Comparison of ENCODE assay signal across 20 cellular contexts in the genomic region with DNA sequence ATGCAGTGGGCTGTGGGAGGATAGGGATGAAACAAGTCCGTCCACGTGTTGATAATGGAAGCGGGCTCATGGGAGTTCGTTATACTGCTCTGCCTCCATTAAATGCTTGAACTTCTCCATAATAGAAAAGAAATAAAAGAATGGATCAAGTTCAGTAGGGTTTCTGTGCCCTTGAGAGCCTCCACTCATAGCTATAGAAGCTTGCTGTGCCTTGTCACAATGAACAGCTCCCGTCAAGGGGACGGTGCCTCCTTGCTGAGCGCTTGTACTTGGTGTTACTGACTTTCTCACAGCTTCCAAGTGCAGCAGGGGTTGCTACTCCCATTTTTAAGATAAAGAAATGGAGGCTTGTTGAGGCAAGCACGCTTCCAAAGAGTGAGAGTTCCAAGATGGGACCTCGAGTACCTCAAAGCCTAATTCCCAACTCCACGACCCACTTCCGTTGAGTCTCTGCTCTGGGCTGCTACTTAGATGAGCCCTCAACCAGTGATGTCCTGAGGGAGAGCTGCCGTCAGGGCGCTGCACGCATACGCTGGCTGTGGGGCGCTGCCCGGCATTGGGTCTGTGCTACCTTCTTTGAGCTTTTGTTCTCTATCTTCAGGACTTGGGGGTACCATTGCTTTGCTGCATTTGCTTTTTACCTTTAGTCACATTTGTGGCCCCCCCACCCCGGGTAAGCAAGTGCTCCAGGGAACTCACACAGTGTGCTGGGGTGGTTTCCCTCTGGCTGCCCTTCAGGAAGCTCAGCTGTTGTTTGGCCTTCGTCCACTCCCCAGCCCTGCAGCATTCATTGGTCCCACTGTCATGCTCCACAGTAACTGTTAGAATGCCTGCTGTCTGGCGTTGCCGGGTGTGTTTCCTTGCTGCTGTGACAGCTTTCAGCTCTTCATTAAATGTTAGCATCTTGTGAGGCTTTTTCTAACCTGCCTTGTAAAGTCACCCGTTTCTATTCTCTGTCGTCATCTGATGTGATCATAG. TPM values are rescaled to one million over a fixed set of nuclear protein-coding genes. Genes with fewer than 3 reads are reported as not detected.
DNase-seq lines count a peak whose midpoint lies in the region; ATAC-seq and TF ChIP-seq lines count a peak whose summit lies in the region.
"Had no signal": no experiment of that assay in that cellular context is flagged by ENCODE, and none has a peak within 500 bp of the region (broad histone marks: within the 10 kb centered on the region; RNA-seq: fewer than 3 reads in every experiment).

No MANE protein-coding gene starts in this region.

- H3K4me1 Mint-ChIP-seq in T-helper 1 cell treated with Interleukin-12 subunit alpha and Interleukin-12 subunit beta and Interleukin-4 antibody, amounts not matched to agents 30 μg/mL and 1 μg/mL, for 36 hours (ENCODE audit: low read depth) = peaks cover 22% of the 10 kb centered on the region
- H3K4me1 Mint-ChIP-seq in brain = peaks cover 25% of the 10 kb centered on the region

- H3K36me3 Mint-ChIP-seq in T-helper 1 cell treated with Interleukin-12 subunit alpha and Interleukin-12 subunit beta and Interleukin-4 antibody, amounts not matched to agents 30 μg/mL and 1 μg/mL, for 36 hours (ENCODE audit: low read depth) = peaks cover 52% of the 10 kb centered on the region
- H3K36me3 Mint-ChIP-seq in brain = peaks cover 83% of the 10 kb centered on the region

- TF ChIP-seq POLR2A in gastrocnemius medialis (IDR thresholded peaks at IDR 0.05) = no peak

- peak overlapping the region; percentile 60 for H3K27ac ChIP-seq in right cardiac atrium (ENCODE audit: low read length)
- peak overlapping the region; percentile 75 to 85 (median 78) for H3K27ac ChIP-seq in gastrocnemius medialis
- H3K27ac ChIP-seq: pancreas had no signal

- H3K36me3 ChIP-seq in gastrocnemius medialis = peaks cover 0 to 64% of the 10 kb centered on the region in 2 donors

- in situ Hi-C loops in gastrocnemius medialis (cut with MboI; ENCODE audit: low sequenced_read_pairs in 4 of 4) = loop anchor here in 3 of 4 donors (5.0 to 10.0 kb wide), 4 partner anchors 53 to 110 kb away; no protein-coding TSS in a partner anchor

- peak; percentile 76 to 93 for ATAC-seq in right cardiac atrium
- ATAC-seq in gastrocnemius medialis = peak; percentile 82
- ATAC-seq in HG03521 (IDR thresholded peaks at IDR 0.05; ENCODE audit: unreplicated experiment) = no peak
- ATAC-seq: CD8-positive, alpha-beta T cell; Panc1; pancreas had no signal

- 50% methylated on average over 23 of the region's 23 CpGs for WGBS in right cardiac atrium

- H3K4me3 ChIP-seq in right cardiac atrium (ENCODE audit: low read length) = no peak overlapping the region
- H3K4me3 ChIP-seq in gastrocnemius medialis = peak overlapping the region in 1 of 4 donors; percentile 5
- H3K4me3 ChIP-seq: pancreas had no signal

- no peaks in the 10 kb centered on the region for H3K9me3 ChIP-seq in right cardiac atrium (ENCODE audit: control insufficient read depth, low read length)
- no peaks in the 10 kb centered on the region for H3K9me3 ChIP-seq in gastrocnemius medialis
- H3K9me3 ChIP-seq: pancreas had no signal

- DNase-seq in T-helper 1 cell (no peak), right cardiac atrium (peak in 2 of 3 donors; percentile 81 to 83), gastrocnemius medialis (peak; percentile 65 to 86), NOMO-1 treated with dmso at 0.1 percent for 144 hours (lab: John Stamatoyannopoulos, UW; ENCODE audit: unreplicated experiment) (no peak), NCI-H146 treated with DMSO at 0.1 percent for 48 hours (lab: John Stamatoyannopoulos, UW; ENCODE audit: unreplicated experiment) (no peak)
- DNase-seq: 8988T; activated CD4-positive, CD25-positive, alpha-beta regulatory T cell; CD8-positive, alpha-beta T cell; foreskin fibroblast; MM.1S; pancreas had no signal

- peak overlapping the region; percentile 72 for H3K27ac Mint-ChIP-seq in T-helper 1 cell treated with Interleukin-12 subunit alpha and Interleukin-12 subunit beta and Interleukin-4 antibody, amounts not matched to agents 30 μg/mL and 1 μg/mL, for 36 hours
- peak overlapping the region; percentile 51 to 69 (median 62) for H3K27ac Mint-ChIP-seq in brain
- H3K27ac Mint-ChIP-seq: activated naive CD4-positive, alpha-beta T cell treated with anti-CD3 and anti-CD28 coated beads, Interleukin-2, amount 50 U/mL, for 24 hours; CD8-positive, alpha-beta T cell had no signal

- intact Hi-C loops in right cardiac atrium (cut with DNase I) = loop anchor here (5.0 to 10.0 kb wide), 5 partner anchors 50 to 118 kb away; no protein-coding TSS in a partner anchor
- intact Hi-C loops in gastrocnemius medialis (cut with DNase I; ENCODE audit: low total_unique reads) = no loop called here

- no peaks in the 10 kb centered on the region for H3K27me3 ChIP-seq in right cardiac atrium (ENCODE audit: control insufficient read depth, insufficient read depth)
- no peaks in the 10 kb centered on the region for H3K27me3 ChIP-seq in gastrocnemius medialis
- H3K27me3 ChIP-seq: pancreas had no signal

- H3K4me1 ChIP-seq in right cardiac atrium (ENCODE audit: control insufficient read depth, insufficient read depth, low read length) = no peaks in the 10 kb centered on the region
- peaks cover 46 to 50% of the 10 kb centered on the region in 2 donors for H3K4me1 ChIP-seq in gastrocnemius medialis
- H3K4me1 ChIP-seq: pancreas had no signal

- no peaks in the 10 kb centered on the region for H3K27me3 Mint-ChIP-seq in T-helper 1 cell treated with Interleukin-12 subunit alpha and Interleukin-12 subunit beta and Interleukin-4 antibody, amounts not matched to agents 30 μg/mL and 1 μg/mL, for 36 hours (ENCODE audit: low read depth)
- H3K27me3 Mint-ChIP-seq in brain = no peaks in the 10 kb centered on the region
- H3K27me3 Mint-ChIP-seq: activated naive CD4-positive, alpha-beta T cell treated with anti-CD3 and anti-CD28 coated beads, Interleukin-2, amount 50 U/mL, for 24 hours had no signal

- H3K4me3 Mint-ChIP-seq in T-helper 1 cell treated with Interleukin-12 subunit alpha and Interleukin-12 subunit beta and Interleukin-4 antibody, amounts not matched to agents 30 μg/mL and 1 μg/mL, for 36 hours = no peak overlapping the region
- peak overlapping the region in 1 of 5 experiments; percentile 5 for H3K4me3 Mint-ChIP-seq in brain
- H3K4me3 Mint-ChIP-seq: activated naive CD4-positive, alpha-beta T cell treated with anti-CD3 and anti-CD28 coated beads, Interleukin-2, amount 50 U/mL, for 24 hours; CD8-positive, alpha-beta T cell had no signal

- TF ChIP-seq CTCF in brain (conservative IDR thresholded peaks at IDR 0.05) (no peak), gastrocnemius medialis (IDR thresholded peaks at IDR 0.05 in 4 of 5, conservative IDR thresholded peaks at IDR 0.05 in 1 of 5) (no peak)

- no peaks in the 10 kb centered on the region for H3K9me3 Mint-ChIP-seq in T-helper 1 cell treated with Interleukin-12 subunit alpha and Interleukin-12 subunit beta and Interleukin-4 antibody, amounts not matched to agents 30 μg/mL and 1 μg/mL, for 36 hours
- H3K9me3 Mint-ChIP-seq in brain = no peaks in the 10 kb centered on the region
- H3K9me3 Mint-ChIP-seq: activated naive CD4-positive, alpha-beta T cell treated with anti-CD3 and anti-CD28 coated beads, Interleukin-2, amount 50 U/mL, for 24 hours; CD8-positive, alpha-beta T cell had no signal

RNA-seq across cellular contexts. Expression of a gene that starts 9.5 kb away (rescaled TPM):
- 140 TPM for polyA plus RNA-seq in brain (ENCODE audit: insufficient read depth, low read depth, low replicate concordance)
- 100 to 1,000 TPM; 117 to 146 (median 132) TPM for total RNA-seq in right cardiac atrium
- polyA plus RNA-seq in right cardiac atrium = 144 TPM
- total RNA-seq in gastrocnemius medialis = 100 to 1,000 TPM in 2 of 4 donors, 10 to 100 TPM in 2; 55.6 to 305 (median 107) TPM

RNA-seq across cellular contexts. Expression of a gene that starts 19.4 kb away (rescaled TPM):
- polyA plus RNA-seq in brain (ENCODE audit: insufficient read depth, low read depth, low replicate concordance) = 18.0 TPM
- total RNA-seq in right cardiac atrium = 10 to 100 TPM; 18.0 to 23.6 (median 19.7) TPM
- polyA plus RNA-seq in right cardiac atrium = 33.4 TPM
- 10 to 100 TPM; 25.7 to 97.9 (median 34.0) TPM for total RNA-seq in gastrocnemius medialis

RNA-seq across cellular contexts. Expression of a gene that starts 22.3 kb away (rescaled TPM):
- polyA plus RNA-seq in brain (ENCODE audit: insufficient read depth, low read depth, low replicate concordance) = not detected
- 1 to 10 TPM; 1.2 to 1.5 (median 1.4) TPM for total RNA-seq in right cardiac atrium
- 2.8 TPM for polyA plus RNA-seq in right cardiac atrium
- total RNA-seq in gastrocnemius medialis = 10 to 100 TPM in 3 of 4 donors, 1 to 10 TPM in 1; 4.3 to 20.2 (median 13.9) TPM
- total RNA-seq: bronchial epithelial cell; CD8-positive, alpha-beta T cell; HT-29; mucosa of gallbladder; pancreas; temporal lobe had no signal
- polyA plus RNA-seq: pancreas had no signal

RNA-seq across cellular contexts. Expression of a gene that starts 24.1 kb away (rescaled TPM):
- polyA plus RNA-seq in brain (ENCODE audit: insufficient read depth, low read depth, low replicate concordance) (4.1 TPM), right cardiac atrium (3.3 TPM)
- total RNA-seq in right cardiac atrium (1 to 10 TPM; 1.2 to 2.1 (median 1.7) TPM), gastrocnemius medialis (10 to 100 TPM in 1 of 4 donors, 1 to 10 TPM in 3; 1.3 to 11.7 (median 3.5) TPM)

RNA-seq across cellular contexts. Expression of a gene that starts 24.6 kb away (rescaled TPM):
- polyA plus RNA-seq in brain (ENCODE audit: insufficient read depth, low read depth, low replicate concordance) (43.6 TPM), right cardiac atrium (13.2 TPM)
- total RNA-seq in right cardiac atrium (10 to 100 TPM in 3 of 4 donors, 1 to 10 TPM in 1; 9.5 to 11.9 (median 10.9) TPM), gastrocnemius medialis (1 to 10 TPM; 1.9 to 4.1 (median 3.0) TPM)

Comparison
In these comparisons a context has a peak if more than half of its experiments do, and no peak if none do; other contexts are left out.
1. DNase-seq: peak in right cardiac atrium (2 of 3) and gastrocnemius medialis (2 of 2); none in T-helper 1 cell (0 of 5), NOMO-1 treated with dmso at 0.1 percent for 144 hours (single experiment) and NCI-H146 treated with DMSO at 0.1 percent for 48 hours (single experiment).